Comparison of ENCODE assay signal across 19 cellular contexts in the genomic region with DNA sequence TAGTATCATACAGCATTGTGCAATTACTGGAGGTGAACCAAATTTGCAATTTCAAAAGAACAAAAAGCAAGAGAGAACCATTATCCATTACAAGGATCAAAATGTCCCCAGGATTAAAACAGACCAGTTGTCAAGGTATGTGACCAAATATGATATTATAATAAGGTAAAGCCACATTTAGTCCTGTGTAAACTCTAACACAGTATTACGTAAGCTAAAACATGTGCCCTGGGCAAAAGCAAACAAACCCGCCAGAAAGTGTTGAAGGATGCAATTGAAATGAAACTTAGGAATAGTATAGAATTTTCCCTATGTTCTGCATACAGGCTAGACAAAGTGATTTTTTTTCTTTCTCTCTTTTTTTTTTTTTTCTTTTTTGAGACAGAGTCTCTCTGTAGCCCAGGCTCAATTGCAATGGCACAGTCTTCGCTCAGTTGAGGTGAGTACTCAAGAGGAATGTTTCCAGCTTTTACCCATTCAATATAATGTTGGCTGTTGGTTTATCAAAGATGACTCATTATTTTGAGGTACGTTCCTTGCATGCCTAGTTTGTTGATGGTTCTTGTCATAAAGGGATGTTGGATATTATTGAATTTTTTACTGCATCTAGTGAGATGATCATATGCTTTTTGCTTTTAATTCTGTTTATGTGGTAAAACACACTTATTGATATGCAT.
DNase-seq lines count a peak whose midpoint lies in the region; ATAC-seq, FAIRE-seq and TF ChIP-seq lines count a peak whose summit lies in the region.
"Had no signal": no experiment of that assay in that cellular context is flagged by ENCODE, and none has a peak within 500 bp of the region (broad histone marks: within the 10 kb centered on the region; RNA-seq: fewer than 3 reads in every experiment).

No MANE protein-coding gene starts in this region.

- H3K36me3 ChIP-seq in HepG2 (replicated peaks in 1 of 2; ENCODE audit: control insufficient read depth in 1 of 2, insufficient read depth in 2 of 2, low read length in 2 of 2): no peaks in the 10 kb centered on the region
- no peaks in the 10 kb centered on the region for H3K36me3 ChIP-seq in right lobe of liver
- H3K36me3 ChIP-seq in RWPE2 (ENCODE audit: low read depth): no peaks in the 10 kb centered on the region
- H3K36me3 ChIP-seq: BLaER1 treated with 17β-estradiol and CSF1 and Interleukin-3, amounts not matched to agents 10 nM and 100 nM had no signal

- H3K4me1 Mint-ChIP-seq in activated naive CD8-positive, alpha-beta T cell treated with anti-CD3 and anti-CD28 coated beads, Interleukin-2, amount 50 U/mL, for 24 hours: no peaks in the 10 kb centered on the region

- H3K27me3 ChIP-seq in HepG2 (ENCODE audit: control insufficient read depth in 1 of 2, insufficient read depth in 2 of 2, low read length in 2 of 2) (no peaks in the 10 kb centered on the region), right lobe of liver (no peaks in the 10 kb centered on the region), RWPE2 (ENCODE audit: insufficient read depth, poor library complexity, severe bottlenecking) (no peaks in the 10 kb centered on the region)
- H3K27me3 ChIP-seq: BLaER1 treated with 17β-estradiol and CSF1 and Interleukin-3, amounts not matched to agents 10 nM and 100 nM had no signal

- ATAC-seq in HepG2 (no peak), right lobe of liver (no peak), RWPE2 (ENCODE audit: low read depth) (peak; percentile 60; the same call in 2 of the 3 replicates), GM19452 (IDR thresholded peaks at IDR 0.05; ENCODE audit: unreplicated experiment) (no peak), HG02973 (IDR thresholded peaks at IDR 0.05; ENCODE audit: unreplicated experiment) (no peak)
- no peak for ATAC-seq in activated naive CD8-positive, alpha-beta T cell treated with anti-CD3 and anti-CD28 coated beads, Interleukin-2, amount 50 U/mL, for 24 hours
- ATAC-seq: HCT116 had no signal

- no peak overlapping the region for H3K4me3 Mint-ChIP-seq in activated naive CD8-positive, alpha-beta T cell treated with anti-CD3 and anti-CD28 coated beads, Interleukin-2, amount 50 U/mL, for 24 hours
- H3K4me3 Mint-ChIP-seq: CD4-positive, CD25-positive, alpha-beta regulatory T cell had no signal

- H3K27ac Mint-ChIP-seq in activated naive CD8-positive, alpha-beta T cell treated with anti-CD3 and anti-CD28 coated beads, Interleukin-2, amount 50 U/mL, for 24 hours: no peak overlapping the region
- H3K27ac Mint-ChIP-seq: CD4-positive, CD25-positive, alpha-beta regulatory T cell had no signal

- no peak for TF ChIP-seq CTCF in HepG2 (CRISPR knock-in tag; IDR thresholded peaks at IDR 0.05)
- no peak for TF ChIP-seq CTCF in right lobe of liver (IDR thresholded peaks at IDR 0.05)
- no peak for TF ChIP-seq CTCF in RWPE2 (IDR thresholded peaks at IDR 0.05; ENCODE audit: poor library complexity, severe bottlenecking)

- no peak for TF ChIP-seq RAD21 in HepG2 (CRISPR knock-in tag; IDR thresholded peaks at IDR 0.05)

- POLR2A ChIA-PET in HepG2 (lab: Yijun Ruan, JAX): no interaction called here

- peaks cover 68% of the 10 kb centered on the region for H3K9me3 ChIP-seq in HepG2 (ENCODE audit: low read length)
- H3K9me3 ChIP-seq in right lobe of liver: no peaks in the 10 kb centered on the region
- peaks cover 7% of the 10 kb centered on the region for H3K9me3 ChIP-seq in RWPE2 (ENCODE audit: severe bottlenecking)

- no peak for DNase-seq in HepG2 (ENCODE audit: low spot score)
- no peak for DNase-seq in right lobe of liver
- DNase-seq in RWPE2 (ENCODE audit: low spot score): no peak
- no peak for DNase-seq in caudate nucleus (lab: John Stamatoyannopoulos, UW)
- DNase-seq in ureter (ENCODE audit: low spot score): no peak
- DNase-seq in activated naive CD8-positive, alpha-beta T cell treated with anti-CD3 and anti-CD28 coated beads, Interleukin-2, amount 50 U/mL, for 24 hours: no peak
- DNase-seq: ACHN; Calu3; CD4-positive, CD25-positive, alpha-beta regulatory T cell; DMS 273 treated with DMSO at 0.1 percent for 48 hours; DMS79 treated with DMSO at 0.1 percent for 48 hours; EL; GDM1 had no signal

- no TSS peak for BruUV-seq in HepG2 (replicated peaks; lab: Mats Ljungman, UMichigan)

- TF ChIP-seq POLR2A in HepG2 (IDR thresholded peaks at IDR 0.05; ENCODE audit: insufficient read depth in 1 of 2, low read depth in 2 of 2, low read length in 2 of 2): no peak
- TF ChIP-seq POLR2A in right lobe of liver (IDR thresholded peaks at IDR 0.05): no peak

- H3K4me1 ChIP-seq in HepG2 (ENCODE audit: insufficient read depth, low read length) (no peaks in the 10 kb centered on the region), right lobe of liver (no peaks in the 10 kb centered on the region), RWPE2 (ENCODE audit: insufficient read depth, poor library complexity, severe bottlenecking) (peaks cover 3% of the 10 kb centered on the region)
- H3K4me1 ChIP-seq: BLaER1 treated with 17β-estradiol and CSF1 and Interleukin-3, amounts not matched to agents 10 nM and 100 nM had no signal

- TF ChIP-seq EP300 in HepG2 (IDR thresholded peaks at IDR 0.05; ENCODE audit: low read depth in 2 of 2, low read length in 2 of 2) (no peak), HepG2 (CRISPR knock-in tag; IDR thresholded peaks at IDR 0.05; ENCODE audit: borderline replicate concordance) (no peak)

- H3K4me2 ChIP-seq in HepG2 (ENCODE audit: low read depth, low read length): no peak overlapping the region
- H3K4me2 ChIP-seq: BLaER1 treated with 17β-estradiol and CSF1 and Interleukin-3, amounts not matched to agents 10 nM and 100 nM had no signal

- H3K4me3 ChIP-seq in HepG2 (replicated peaks in 1 of 3; ENCODE audit: insufficient read depth in 1 of 3, low read depth in 2 of 3, low read length in 3 of 3) (no peak overlapping the region), right lobe of liver (no peak overlapping the region), RWPE2 (ENCODE audit: severe bottlenecking) (no peak overlapping the region)
- H3K4me3 ChIP-seq: BLaER1 treated with 17β-estradiol and CSF1 and Interleukin-3, amounts not matched to agents 10 nM and 100 nM had no signal

- intact Hi-C loops in HepG2 (cut with micrococcal nuclease; ENCODE audit: unreplicated experiment) (no loop called here), right lobe of liver (cut with DNase I) (no loop called here)

- in situ Hi-C loops in HepG2 (cut with HindIII; ENCODE audit: extremely low pct_ligation_motif_present, low pct_unique_long_range_greater_than_20kb): no loop called here

- no peaks in the 10 kb centered on the region for H3K27me3 Mint-ChIP-seq in activated naive CD8-positive, alpha-beta T cell treated with anti-CD3 and anti-CD28 coated beads, Interleukin-2, amount 50 U/mL, for 24 hours
- H3K27me3 Mint-ChIP-seq: CD4-positive, CD25-positive, alpha-beta regulatory T cell had no signal

- no peak for FAIRE-seq in HepG2 (lab: Jason Lieb, UNC)
- FAIRE-seq: GM12892, H54 had no signal

- H3K27ac ChIP-seq in HepG2 (ENCODE audit: extremely low read length, insufficient read depth, low read length) (no peak overlapping the region), right lobe of liver (no peak overlapping the region), RWPE2 (ENCODE audit: poor library complexity, severe bottlenecking) (no peak overlapping the region), caudate nucleus (ENCODE audit: low read depth, low read length) (peak overlapping the region; percentile 28)
- H3K27ac ChIP-seq: BLaER1 treated with 17β-estradiol and CSF1 and Interleukin-3, amounts not matched to agents 10 nM and 100 nM had no signal

- no peak overlapping the region for H3K9ac ChIP-seq in HepG2 (ENCODE audit: insufficient read depth, low read depth, low read length)
- H3K9ac ChIP-seq: BLaER1 treated with 17β-estradiol and CSF1 and Interleukin-3, amounts not matched to agents 10 nM and 100 nM had no signal

- no peak overlapping the region for H2AFZ ChIP-seq in HepG2 (ENCODE audit: low read length)

- H3K79me2 ChIP-seq in HepG2 (ENCODE audit: insufficient read depth, low read length): no peaks in the 10 kb centered on the region

- H3K36me3 Mint-ChIP-seq in activated naive CD8-positive, alpha-beta T cell treated with anti-CD3 and anti-CD28 coated beads, Interleukin-2, amount 50 U/mL, for 24 hours (ENCODE audit: low read depth): no peaks in the 10 kb centered on the region
- H3K36me3 Mint-ChIP-seq: CD4-positive, CD25-positive, alpha-beta regulatory T cell had no signal

- WGBS in HepG2 (ENCODE audit: low lambda C conversion rate): 4% methylated on average over 4 of the region's 4 CpGs
- WGBS in right lobe of liver (ENCODE audit: insufficient coverage, low coverage, low lambda C conversion rate, missing lambda C conversion rate): 52% methylated on average over 4 of the region's 4 CpGs

- peaks cover 24% of the 10 kb centered on the region for H3K9me3 Mint-ChIP-seq in activated naive CD8-positive, alpha-beta T cell treated with anti-CD3 and anti-CD28 coated beads, Interleukin-2, amount 50 U/mL, for 24 hours

- CTCF ChIA-PET in HepG2 (lab: Yijun Ruan, JAX; ENCODE audit: low intra/inter-chr PET ratio, low total read pairs): no interaction called here

- H4K20me1 ChIP-seq in HepG2 (ENCODE audit: insufficient read depth, low read length): no peaks in the 10 kb centered on the region
- H4K20me1 ChIP-seq: BLaER1 treated with 17β-estradiol and CSF1 and Interleukin-3, amounts not matched to agents 10 nM and 100 nM had no signal

TF ChIP-seq in HepG2, 621 proteins besides CTCF, POLR2A, EP300 and RAD21:
- TF ChIP-seq ZSCAN9 (CRISPR knock-in tag; IDR thresholded peaks at IDR 0.05; ENCODE audit: borderline replicate concordance): no peak
- TF ChIP-seq TCF7L2 (IDR thresholded peaks at IDR 0.05; ENCODE audit: low read depth, low read length): peak; percentile 21; the same call in 1 of the 2 replicates
- TF ChIP-seq ZNF10 (CRISPR knock-in tag; IDR thresholded peaks at IDR 0.05; ENCODE audit: borderline replicate concordance, low read depth): no peak
